In genomic region chr3:167876603-167877325, GRCh38 we compare ENCODE assay signal across 12 cellular contexts.
A peak's percentile ranks its signal among the peaks of the same experiment; 100 is the strongest.
DNase-seq lines count a peak whose midpoint lies in the region; ATAC-seq and TF ChIP-seq lines count a peak whose summit lies in the region.
"Had no signal": no experiment of that assay in that cellular context is flagged by ENCODE, and none has a peak within 500 bp of the region (broad histone marks: within the 10 kb centered on the region; RNA-seq: fewer than 3 reads in every experiment).

No MANE protein-coding gene starts in this region.

- intact Hi-C loops in A673 (cut with micrococcal nuclease; ENCODE audit: unreplicated experiment) (no loop called here), mammary epithelial cell (cut with micrococcal nuclease) (no loop called here), left lung (cut with DNase I) (no loop called here)

- H3K79me2 ChIP-seq in mammary epithelial cell (ENCODE audit: insufficient read depth, low read length) = no peaks in the 10 kb centered on the region

- no peaks in the 10 kb centered on the region for H4K20me1 ChIP-seq in mammary epithelial cell (ENCODE audit: insufficient read depth, low read length)

- H3K27me3 Mint-ChIP-seq in T-helper 17 cell = peaks cover 20% of the 10 kb centered on the region

- ATAC-seq in left lung = peak; percentile 94
- no peak for ATAC-seq in GM21515 (IDR thresholded peaks at IDR 0.05; ENCODE audit: unreplicated experiment)
- ATAC-seq in GM18511 (IDR thresholded peaks at IDR 0.05; ENCODE audit: unreplicated experiment) = no peak
- no peak for ATAC-seq in GM19455 (IDR thresholded peaks at IDR 0.05; ENCODE audit: unreplicated experiment)
- no peak for ATAC-seq in T-helper 17 cell

- WGBS in mammary epithelial cell (ENCODE audit: low coverage, missing lambda C conversion rate) = 8% methylated on average over 4 of the region's 4 CpGs

- H3K4me3 ChIP-seq in A673 (ENCODE audit: low read depth, low read length, poor library complexity, severe bottlenecking) (no peak overlapping the region), mammary epithelial cell (replicated peaks in 1 of 3; ENCODE audit: insufficient read depth in 1 of 3, low read depth in 2 of 3, low read length in 3 of 3) (no peak overlapping the region), left lung (no peak overlapping the region)
- H3K4me3 ChIP-seq: Peyer's patch had no signal

- H3K27me3 ChIP-seq in A673 (replicated peaks; ENCODE audit: insufficient read depth, low read depth, low read length, poor library complexity) = no peaks in the 10 kb centered on the region
- H3K27me3 ChIP-seq in mammary epithelial cell (ENCODE audit: insufficient read depth, low read length) = no peaks in the 10 kb centered on the region
- H3K27me3 ChIP-seq in left lung = no peaks in the 10 kb centered on the region
- H3K27me3 ChIP-seq: Peyer's patch had no signal

- BruUV-seq in A673 (replicated peaks; lab: Mats Ljungman, UMichigan) (no TSS peak), mammary epithelial cell (replicated peaks; lab: Mats Ljungman, UMichigan) (no TSS peak)

- H3K27ac Mint-ChIP-seq in T-helper 17 cell = no peak overlapping the region

- H3K9me3 ChIP-seq in A673 (ENCODE audit: low read depth, low read length, poor library complexity, severe bottlenecking) (no peaks in the 10 kb centered on the region), mammary epithelial cell (replicated peaks; ENCODE audit: insufficient read depth, low read length) (no peaks in the 10 kb centered on the region), left lung (no peaks in the 10 kb centered on the region), T-helper 17 cell (ENCODE audit: control insufficient read depth, low read length, poor library complexity, severe bottlenecking) (no peaks in the 10 kb centered on the region)
- H3K9me3 ChIP-seq: Peyer's patch had no signal

- no peak overlapping the region for H3K4me3 Mint-ChIP-seq in T-helper 17 cell

- peaks cover 4% of the 10 kb centered on the region for H3K4me1 Mint-ChIP-seq in T-helper 17 cell

- dilution Hi-C loops in mammary epithelial cell (cut with HindIII; ENCODE audit: low sequenced_read_pairs) = no loop called here

- H3K9ac ChIP-seq in mammary epithelial cell (ENCODE audit: insufficient read depth, low read length) = no peak overlapping the region

- H3K36me3 ChIP-seq in A673 (ENCODE audit: insufficient read depth, low read length, poor library complexity, severe bottlenecking) = no peaks in the 10 kb centered on the region
- no peaks in the 10 kb centered on the region for H3K36me3 ChIP-seq in mammary epithelial cell (ENCODE audit: insufficient read depth, low read length)
- H3K36me3 ChIP-seq in left lung = no peaks in the 10 kb centered on the region
- H3K36me3 ChIP-seq: Peyer's patch had no signal

- POLR2A ChIA-PET in A673 (lab: Charles Lee; ENCODE audit: low non-redundant PET) = no interaction called here

- TF ChIP-seq CTCF in A673 (conservative IDR thresholded peaks at IDR 0.05; ENCODE audit: low read depth, low read length) = no peak
- TF ChIP-seq CTCF in mammary epithelial cell (conservative IDR thresholded peaks at IDR 0.05 in 1 of 2, IDR thresholded peaks at IDR 0.05 in 1 of 2; ENCODE audit: extremely low read depth in 1 of 2, insufficient read depth in 1 of 2, low read depth in 1 of 2, low read length in 2 of 2) = no peak
- TF ChIP-seq CTCF in left lung (IDR thresholded peaks at IDR 0.05) = no peak

- in situ Hi-C loops in mammary epithelial cell (cut with MboI; ENCODE audit: low sequenced_read_pairs in 2 of 2) = loop anchor here (25.0 kb wide), 1 partner anchor 464 kb away; no protein-coding TSS in a partner anchor

- CTCF ChIA-PET in A673 (lab: Charles Lee) (no interaction called here), mammary epithelial cell (lab: Charles Lee; ENCODE audit: low non-redundant PET) (no interaction called here)

- H3K4me1 ChIP-seq in A673 (ENCODE audit: insufficient read depth, low read length, poor library complexity, severe bottlenecking) (no peaks in the 10 kb centered on the region), mammary epithelial cell (ENCODE audit: insufficient read depth, low read length) (peaks cover 2% of the 10 kb centered on the region), left lung (peaks cover 0 to 10% of the 10 kb centered on the region in 2 donors)
- H3K4me1 ChIP-seq: Peyer's patch had no signal

- H3K36me3 Mint-ChIP-seq in T-helper 17 cell (ENCODE audit: low read depth) = no peaks in the 10 kb centered on the region

- peak overlapping the region; percentile 20 for H2AFZ ChIP-seq in mammary epithelial cell (ENCODE audit: low read depth, low read length)

- no peak overlapping the region for H3K27ac ChIP-seq in A673 (ENCODE audit: low read depth, low read length, poor library complexity, severe bottlenecking)
- no peak overlapping the region for H3K27ac ChIP-seq in mammary epithelial cell (ENCODE audit: insufficient read depth, low read depth, low read length)
- peak overlapping the region; percentile 10 to 23 for H3K27ac ChIP-seq in left lung

- H3K4me2 ChIP-seq in mammary epithelial cell (ENCODE audit: insufficient read depth, low read depth, low read length) = peak overlapping the region; percentile 1

- DNase-seq in A673 (ENCODE audit: low spot score) (peak; percentile 32), LHCN-M2 (ENCODE audit: low read depth) (peak; percentile 91), mammary epithelial cell (peak; percentile 45), left lung (no peak), T-helper 17 cell (no peak)
- DNase-seq: activated gamma-delta T cell treated with Interleukin-2 at 50 U/mL for 16 hours; C1 segment of cervical spinal cord; Peyer's patch; stimulated activated CD4-positive, alpha-beta T cell treated with anti-CD3 and anti-CD28 coated beads, Interleukin-2, amount 100 ng/mL, for 24 hours had no signal

Comparison
In these comparisons a context has a peak if more than half of its experiments do, and no peak if none do; other contexts are left out.
1. DNase-seq: peak in A673 (single experiment), LHCN-M2 (single experiment) and mammary epithelial cell (single experiment); none in left lung (0 of 2) and T-helper 17 cell (0 of 3).
2. H3K27ac ChIP-seq: peak in left lung (2 of 2); none in A673 (single experiment) and mammary epithelial cell (single experiment).